8 cellular contexts compared by ENCODE assay signal in genomic region chr15:100627789-100628395, GRCh38. TPM values are rescaled to one million over a fixed set of nuclear protein-coding genes. Genes with fewer than 3 reads are reported as not detected.
DNase-seq lines count a peak whose midpoint lies in the region; ATAC-seq, FAIRE-seq and TF ChIP-seq lines count a peak whose summit lies in the region.

No MANE protein-coding gene starts in this region.

- no peak overlapping the region for H3K27ac ChIP-seq in left lung

- CTCF ChIA-PET in AG04449 (lab: Yijun Ruan, JAX), result interaction anchor here (0.7 to 1.5 kb wide), 20 partner anchors 8 to 386 kb away, joined by 3 to 29 read pairs (median 4); partner anchors contain the start of gene LRRK1

- H3K4me1 ChIP-seq in left lung, result peaks cover 0 to 5% of the 10 kb centered on the region in 2 donors

- H3K4me3 ChIP-seq in AG04449 (ENCODE audit: low read depth, low read length) (no peak overlapping the region), left lung (no peak overlapping the region)

- peak; percentile 83 for FAIRE-seq in GM18507 (lab: Jason Lieb, UNC)

- intact Hi-C loops in left lung (cut with DNase I), result loop anchor here in 1 of 2 donors (5.0 kb wide), 2 partner anchors 244 to 374 kb away; no protein-coding TSS in a partner anchor

- TF ChIP-seq CTCF in AG04449 (IDR thresholded peaks at IDR 0.05; ENCODE audit: insufficient read depth, low read length, missing control alignments), result peak; percentile 58
- TF ChIP-seq CTCF in left lung (IDR thresholded peaks at IDR 0.05), result peak; percentile 84 to 92

- ATAC-seq in HG03095 (IDR thresholded peaks at IDR 0.05; ENCODE audit: unreplicated experiment), result peak; percentile 64
- ATAC-seq in left lung, result peak; percentile 99

- POLR2A ChIA-PET in AG04449 (lab: Yijun Ruan, JAX), result no interaction called here

- DNase-seq in AG04449 (ENCODE audit: low read depth, low spot score) (peak; percentile 52), GM18507 (ENCODE audit: extremely low spot score, insufficient read length, low read depth) (peak; percentile 15), NCI-H2227 treated with DMSO at 0.1 percent for 48 hours (lab: John Stamatoyannopoulos, UW) (peak; percentile 54), cerebellum (ENCODE audit: low spot score) (peak; percentile 66), left lung (peak in 1 of 2 donors; percentile 43)
- DNase-seq in activated CD4-positive, alpha-beta T cell treated with anti-CD3 and anti-CD28 coated beads for 1 hour, result peak; percentile 52
- DNase-seq in stimulated activated CD4-positive, alpha-beta T cell treated with anti-CD3 and anti-CD28 coated beads, TNF-alpha, amount 100 ng/mL, for 1 hour (ENCODE audit: low read depth in 3 of 3, low spot score in 1 of 3), result peak; percentile 22 to 40 (median 34)

- H3K36me3 ChIP-seq in left lung, result peaks cover 0 to 33% of the 10 kb centered on the region in 2 donors

- H3K27me3 ChIP-seq in left lung, result no peaks in the 10 kb centered on the region

- no peaks in the 10 kb centered on the region for H3K9me3 ChIP-seq in left lung

RNA-seq across cellular contexts. Expression of gene ASB7, which starts 25.5 kb away (rescaled TPM):
- total RNA-seq in cerebellum, result 15.2 TPM
- total RNA-seq in left lung, result 10 to 100 TPM; 10.8 to 14.6 TPM

RNA-seq across cellular contexts. Expression of gene LINS1, which starts 25.9 kb away (rescaled TPM):
- 50.0 TPM for total RNA-seq in cerebellum
- total RNA-seq in left lung, result 10 to 100 TPM; 12.0 to 20.9 TPM
